Comparison of ENCODE assay signal across 31 cellular contexts in the genomic region with DNA sequence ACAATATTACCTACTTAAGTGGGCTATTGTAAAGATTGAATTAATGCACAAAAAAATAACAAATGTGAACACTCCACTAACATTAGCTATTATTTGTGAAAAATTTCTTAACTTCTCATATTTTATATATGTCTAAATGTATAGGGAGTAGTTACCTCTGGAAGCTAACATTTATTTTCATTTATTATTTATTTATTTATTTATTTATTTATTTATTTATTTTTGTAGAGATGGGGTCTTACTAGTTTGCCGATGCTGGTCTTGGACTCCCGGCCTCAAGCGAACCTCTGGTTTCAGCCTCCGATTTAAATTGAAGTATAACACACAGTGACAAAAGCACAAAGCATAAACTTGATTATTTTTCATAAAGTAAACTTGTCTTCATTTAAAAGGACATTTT.
"Had no signal": no experiment of that assay in that cellular context is flagged by ENCODE, and none has a peak within 500 bp of the region (broad histone marks: within the 10 kb centered on the region; RNA-seq: fewer than 3 reads in every experiment).

No MANE protein-coding gene starts in this region.

- ATAC-seq: activated CD8-positive, alpha-beta T cell treated with anti-CD3 and anti-CD28 coated beads for 36 hours; activated T-cell treated with anti-CD3 and anti-CD28 coated beads, Interleukin-2, amount 50 U/mL, for 4 hours; activated T-helper 17 cell treated with anti-CD3 and anti-CD28 coated beads, Interleukin-2, amount 50 U/mL, for 72 hours; body of pancreas had no signal

- H3K36me3 ChIP-seq: brain microvascular endothelial cell, breast epithelium had no signal

- H3K4me1 ChIP-seq: breast epithelium had no signal

- FAIRE-seq: astrocyte, TTC549 had no signal

- H3K27ac ChIP-seq: adrenal gland, body of pancreas, brain microvascular endothelial cell, breast epithelium had no signal

- H3K27me3 ChIP-seq: adrenal gland had no signal

- H3K9me3 ChIP-seq: adrenal gland, body of pancreas, breast epithelium had no signal

- H3K4me3 ChIP-seq: adrenal gland, body of pancreas, breast epithelium had no signal

- DNase-seq: activated B cell treated with CpG ODN at 0.5 μM for 24 hours; activated CD4-positive, alpha-beta memory T cell treated with anti-CD3 and anti-CD28 coated beads for 36 hours; activated CD4-positive, alpha-beta T cell treated with anti-CD3 and anti-CD28 coated beads for 4 hours; activated CD4-positive, alpha-beta T cell treated with anti-CD3 and anti-CD28 coated beads, Interleukin-2, amount 10 ng/mL, durations not matched to agents 24 days and 14 days; activated CD4-positive, alpha-beta T cell treated with anti-CD3 and anti-CD28 coated beads, Interleukin-2, amount 50 U/mL, for 1 hour; activated CD4-positive, alpha-beta T cell treated with anti-CD3 and anti-CD28 coated beads, Interleukin-2, amount 50 U/mL, for 4 hours; activated CD4-positive, CD25-positive, alpha-beta regulatory T cell treated with anti-CD3 and anti-CD28 coated beads, Interleukin-2, amount 50 U/mL, for 72 hours; activated CD8-positive, alpha-beta memory T cell treated with anti-CD3 and anti-CD28 coated beads, Interleukin-2, amount 50 U/mL, for 4 hours; activated CD8-positive, alpha-beta T cell treated with anti-CD3 and anti-CD28 coated beads for 36 hours; activated effector memory CD4-positive, alpha-beta T cell treated with anti-CD3 and anti-CD28 coated beads, Interleukin-2, amount 50 U/mL, for 16 hours; activated gamma-delta T cell treated with Interleukin-2 at 50 U/mL for 16 hours; activated naive CD4-positive, alpha-beta T cell; activated naive CD4-positive, alpha-beta T cell treated with anti-CD3 and anti-CD28 coated beads for 36 hours; activated naive CD4-positive, alpha-beta T cell treated with anti-CD3 and anti-CD28 coated beads, Interleukin-2, amount 50 U/mL, for 16 hours; activated naive CD8-positive, alpha-beta T cell treated with anti-CD3 and anti-CD28 coated beads for 36 hours; activated T-cell treated with anti-CD3 and anti-CD28 coated beads for 4 hours; activated T-cell treated with anti-CD3 and anti-CD28 coated beads, Interleukin-2, amount 50 U/mL, for 1 hour; activated T-cell treated with anti-CD3 and anti-CD28 coated beads, Interleukin-2, amount 50 U/mL, for 4 hours; activated T-cell treated with anti-CD3 and anti-CD28 coated beads, Interleukin-2, amount 50 U/mL, for 72 hours; adrenal gland; amniotic stem cell; aorta; body of pancreas; brain microvascular endothelial cell; central memory CD4-positive, alpha-beta T cell; T-helper 2 cell; T-helper 9 cell had no signal
